Comparison of ENCODE assay signal across 1 cellular context in the genomic region with DNA sequence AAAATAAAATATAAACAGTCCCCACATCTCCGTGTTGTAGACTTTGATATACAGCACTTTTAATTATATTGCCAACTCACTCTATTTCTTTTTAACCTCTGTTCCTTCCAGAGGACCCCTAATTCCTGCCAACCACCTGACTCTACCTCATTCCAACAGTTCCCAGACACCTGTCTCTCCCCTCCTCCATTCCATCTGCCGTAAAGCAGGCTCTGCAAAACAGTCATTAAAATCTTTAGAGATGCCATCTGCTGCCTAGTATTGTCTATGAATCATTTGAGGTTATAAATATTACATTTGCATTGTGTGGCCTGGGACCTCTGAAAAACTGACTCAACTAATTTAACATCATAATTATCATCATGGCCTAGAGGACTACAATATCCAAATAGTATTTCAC.
TF ChIP-seq lines count a peak whose summit lies in the region.

No MANE protein-coding gene starts in this region.

TF ChIP-seq in HCT116, 20 proteins besides CTCF, POLR2A, EP300 and RAD21:
- TF ChIP-seq YY1 (IDR thresholded peaks at IDR 0.05; ENCODE audit: extremely low read depth, insufficient replicate concordance, low read depth, low read length) (no peak), CEBPB (IDR thresholded peaks at IDR 0.05; ENCODE audit: low read depth) (no peak), SP1 (IDR thresholded peaks at IDR 0.05; ENCODE audit: low read depth) (no peak), MAX (IDR thresholded peaks at IDR 0.05) (no peak), CBX3 (IDR thresholded peaks at IDR 0.05; ENCODE audit: low read depth) (no peak), EZH2phosphoT487 (IDR thresholded peaks at IDR 0.05; ENCODE audit: borderline replicate concordance) (no peak), ELF1 (IDR thresholded peaks at IDR 0.05; ENCODE audit: borderline replicate concordance, low read depth) (no peak), ATF3 (IDR thresholded peaks at IDR 0.05) (no peak), SIN3A (IDR thresholded peaks at IDR 0.05; ENCODE audit: low read depth) (no peak), ZNF274 (IDR thresholded peaks at IDR 0.05; ENCODE audit: low read depth, low read length) (no peak), FOSL1 (IDR thresholded peaks at IDR 0.05; ENCODE audit: low read depth) (no peak), JUND (IDR thresholded peaks at IDR 0.05) (no peak), SRF (IDR thresholded peaks at IDR 0.05; ENCODE audit: low read depth) (no peak), TCF7L2 (IDR thresholded peaks at IDR 0.05; ENCODE audit: borderline replicate concordance, extremely low read depth, insufficient read depth, insufficient read length) (no peak), POLR2AphosphoS5 (IDR thresholded peaks at IDR 0.05; ENCODE audit: low read depth, low read length) (no peak)
- TF ChIP-seq, protein P1, sequence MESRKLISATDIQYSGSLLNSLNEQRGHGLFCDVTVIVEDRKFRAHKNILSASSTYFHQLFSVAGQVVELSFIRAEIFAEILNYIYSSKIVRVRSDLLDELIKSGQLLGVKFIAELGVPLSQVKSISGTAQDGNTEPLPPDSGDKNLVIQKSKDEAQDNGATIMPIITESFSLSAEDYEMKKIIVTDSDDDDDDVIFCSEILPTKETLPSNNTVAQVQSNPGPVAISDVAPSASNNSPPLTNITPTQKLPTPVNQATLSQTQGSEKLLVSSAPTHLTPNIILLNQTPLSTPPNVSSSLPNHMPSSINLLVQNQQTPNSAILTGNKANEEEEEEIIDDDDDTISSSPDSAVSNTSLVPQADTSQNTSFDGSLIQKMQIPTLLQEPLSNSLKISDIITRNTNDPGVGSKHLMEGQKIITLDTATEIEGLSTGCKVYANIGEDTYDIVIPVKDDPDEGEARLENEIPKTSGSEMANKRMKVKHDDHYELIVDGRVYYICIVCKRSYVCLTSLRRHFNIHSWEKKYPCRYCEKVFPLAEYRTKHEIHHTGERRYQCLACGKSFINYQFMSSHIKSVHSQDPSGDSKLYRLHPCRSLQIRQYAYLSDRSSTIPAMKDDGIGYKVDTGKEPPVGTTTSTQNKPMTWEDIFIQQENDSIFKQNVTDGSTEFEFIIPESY (IDR thresholded peaks at IDR 0.05; ENCODE audit: extremely low read depth, insufficient replicate concordance, low read length) = no peak
